Comparison of ENCODE assay signal across 1 cellular context in the genomic region with DNA sequence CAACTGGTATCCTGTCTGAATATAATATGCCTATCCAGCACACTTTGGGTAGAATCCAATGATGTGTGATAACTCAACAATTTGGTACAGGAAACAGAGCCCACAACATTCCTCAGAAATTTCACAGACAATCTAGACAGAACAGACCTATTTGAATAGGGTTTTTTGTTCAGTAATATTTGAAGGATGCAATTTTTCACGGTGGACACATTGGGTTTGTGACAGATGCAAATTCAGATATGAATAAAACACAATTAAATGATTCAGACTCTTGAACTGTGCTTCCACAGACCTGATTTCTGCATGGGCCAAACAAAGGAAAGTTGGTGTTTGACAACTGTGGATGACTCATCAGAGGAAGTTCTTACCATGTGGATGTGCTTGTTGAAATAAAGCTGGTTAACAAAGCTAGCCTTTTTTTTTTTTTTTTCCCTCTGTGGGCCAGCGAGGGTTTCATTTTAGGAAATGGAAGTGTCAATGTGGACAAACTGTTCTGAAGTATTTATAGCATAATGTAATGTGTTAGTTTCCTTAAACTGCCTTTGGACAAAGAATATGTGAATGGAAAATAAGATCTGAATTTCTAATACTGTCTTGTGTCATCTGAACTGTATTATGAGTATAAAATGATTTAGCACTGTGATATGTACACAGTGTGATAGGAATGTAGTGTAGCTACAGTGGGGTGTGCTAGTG.
A peak's percentile ranks its signal among the peaks of the same experiment; 100 is the strongest.
TF ChIP-seq lines count a peak whose summit lies in the region.

No MANE protein-coding gene starts in this region.

TF ChIP-seq in SK-N-SH treated with all-trans-retinoic acid at 6 μM for 48 hours, 23 proteins besides CTCF, POLR2A, EP300 and RAD21 (continued from another document):
- TF ChIP-seq ZC3H10 (CRISPR knock-in tag; IDR thresholded peaks at IDR 0.05) (peak; percentile 68; the same call in 1 of the 2 replicates), TSHZ2 (CRISPR knock-in tag; IDR thresholded peaks at IDR 0.05) (no peak), ZNF70 (CRISPR knock-in tag; IDR thresholded peaks at IDR 0.05) (no peak), PPARA (CRISPR knock-in tag; IDR thresholded peaks at IDR 0.05; ENCODE audit: borderline replicate concordance) (no peak), GLIS3 (CRISPR knock-in tag; IDR thresholded peaks at IDR 0.05) (no peak), ARNTL (CRISPR knock-in tag; IDR thresholded peaks at IDR 0.05; ENCODE audit: borderline replicate concordance, low read depth) (no peak), SNAI2 (CRISPR knock-in tag; IDR thresholded peaks at IDR 0.05) (no peak; the same call in 1 of the 2 replicates), OSR1 (CRISPR knock-in tag; IDR thresholded peaks at IDR 0.05) (no peak), ISL1 (CRISPR knock-in tag; IDR thresholded peaks at IDR 0.05) (peak; percentile 97), ZNF8 (CRISPR knock-in tag; IDR thresholded peaks at IDR 0.05) (no peak), ZFP3 (CRISPR knock-in tag; IDR thresholded peaks at IDR 0.05) (0 out of 2 replicates have a peak, but pooled peaks have one; percentile 72)
TF ChIP-seq in SK-N-SH treated with all-trans-retinoic acid at 6 μM for 48 hours: peak in this region for 10.
